Comparison of ENCODE assay signal across 8 cellular contexts in the genomic region with DNA sequence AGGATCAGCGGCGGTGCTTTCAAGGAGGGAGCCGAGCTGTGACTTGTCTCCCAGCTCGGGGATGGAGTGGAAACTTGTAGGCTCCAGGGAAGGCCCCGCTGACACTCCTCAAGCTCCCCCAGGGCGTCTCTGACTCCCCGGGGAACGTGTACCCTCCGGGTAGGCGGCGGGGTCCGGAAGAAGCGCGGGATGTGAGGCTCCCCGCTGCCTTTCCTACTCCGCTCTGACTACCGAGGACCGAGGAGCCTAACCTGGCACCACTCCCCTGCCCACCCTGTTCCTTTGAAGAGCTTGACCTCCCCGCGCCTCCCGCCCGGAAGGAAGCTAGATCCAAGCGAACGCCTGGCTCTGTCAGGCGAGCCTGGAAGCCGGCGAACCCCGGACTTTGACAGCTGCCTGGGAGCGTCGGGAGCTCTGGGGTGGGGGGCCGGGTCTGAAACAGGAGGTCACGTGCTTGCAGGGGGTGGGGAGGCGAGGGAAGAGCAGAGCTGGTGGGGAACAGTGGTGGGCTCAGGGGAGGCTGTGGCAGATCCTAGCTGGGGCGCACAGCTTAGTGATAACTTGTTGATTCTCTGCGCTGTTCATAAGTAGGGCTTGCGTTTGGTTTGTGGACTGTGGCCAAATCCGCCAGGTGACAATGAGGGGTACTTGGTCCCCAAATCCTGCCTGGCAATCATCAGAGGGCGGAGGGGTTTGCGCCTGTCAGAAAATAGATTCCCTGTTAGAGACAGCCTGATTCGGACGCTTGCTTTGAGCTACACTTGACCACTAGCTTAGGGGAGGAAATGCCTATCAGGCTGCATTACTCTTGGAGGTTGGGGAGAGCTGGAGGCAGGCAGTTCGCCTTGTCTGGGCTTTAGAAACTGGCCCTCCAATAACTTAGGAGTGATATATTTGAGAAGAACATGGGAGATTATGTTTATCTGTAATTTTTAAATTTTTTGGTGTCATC. TPM values are rescaled to one million over a fixed set of nuclear protein-coding genes. Genes with fewer than 3 reads are reported as not detected.
DNase-seq lines count a peak whose midpoint lies in the region; ATAC-seq and TF ChIP-seq lines count a peak whose summit lies in the region.

No MANE protein-coding gene starts in this region.

- CTCF ChIA-PET in GM10248 (lab: Yijun Ruan, JAX): interaction anchor here (1.4 kb wide), 2 partner anchors 13 to 18 kb away, joined by 3 read pairs; no protein-coding TSS in a partner anchor
- CTCF ChIA-PET in activated CD4-positive, alpha-beta memory T cell treated with anti-CD3 and anti-CD28 coated beads for 36 hours (lab: Charles Lee): no interaction called here

- H3K4me1 Mint-ChIP-seq in activated CD4-positive, alpha-beta memory T cell treated with anti-CD3 and anti-CD28 coated beads for 36 hours (ENCODE audit: low read depth): peaks cover 6% of the 10 kb centered on the region

- H3K4me3 ChIP-seq in heart right ventricle: peak overlapping the region; percentile 44 to 62 (median 58)

- H3K9me3 ChIP-seq in heart right ventricle: no peaks in the 10 kb centered on the region

- no peaks in the 10 kb centered on the region for H3K36me3 ChIP-seq in heart right ventricle

- H3K27me3 Mint-ChIP-seq in activated CD4-positive, alpha-beta memory T cell treated with anti-CD3 and anti-CD28 coated beads for 36 hours: peaks cover 37% of the 10 kb centered on the region

- POLR2A ChIA-PET in GM10248 (lab: Yijun Ruan, JAX): no interaction called here
- POLR2A ChIA-PET in activated CD4-positive, alpha-beta memory T cell treated with anti-CD3 and anti-CD28 coated beads for 36 hours (lab: Charles Lee): no interaction called here

- H3K4me1 ChIP-seq in heart right ventricle: peaks cover 0 to 33% (median 14%) of the 10 kb centered on the region in 9 donors

- H3K27me3 ChIP-seq in heart right ventricle: peaks cover 0 to 66% (median 16%) of the 10 kb centered on the region in 7 donors

- 3% methylated on average over 42 of the region's 42 CpGs for WGBS in heart right ventricle, 2 donors

- no peaks in the 10 kb centered on the region for H3K36me3 Mint-ChIP-seq in activated CD4-positive, alpha-beta memory T cell treated with anti-CD3 and anti-CD28 coated beads for 36 hours

- H3K4me3 Mint-ChIP-seq in activated CD4-positive, alpha-beta memory T cell treated with anti-CD3 and anti-CD28 coated beads for 36 hours: no peak overlapping the region

- no peaks in the 10 kb centered on the region for H3K9me3 Mint-ChIP-seq in activated CD4-positive, alpha-beta memory T cell treated with anti-CD3 and anti-CD28 coated beads for 36 hours

- H3K27ac ChIP-seq in heart right ventricle: no peak overlapping the region

- ATAC-seq in heart right ventricle (peak in 7 of 8 donors; percentile 20 to 69 (median 46)), HG03432 (IDR thresholded peaks at IDR 0.05; ENCODE audit: unreplicated experiment) (no peak), GM19395 (IDR thresholded peaks at IDR 0.05; ENCODE audit: unreplicated experiment) (no peak)

- no peak overlapping the region for H3K27ac Mint-ChIP-seq in activated CD4-positive, alpha-beta memory T cell treated with anti-CD3 and anti-CD28 coated beads for 36 hours

- DNase-seq in GM10248 (ENCODE audit: extremely low spot score): peak; percentile 16
- peak; percentile 61 for DNase-seq in NCI-H2171 treated with DMSO at 0.1 percent for 48 hours (lab: John Stamatoyannopoulos, UW)
- peak; percentile 12 to 42 for DNase-seq in heart right ventricle
- peak; percentile 40 for DNase-seq in retina
- no peak for DNase-seq in HT-29 (ENCODE audit: low spot score)
- DNase-seq in activated CD4-positive, alpha-beta memory T cell treated with anti-CD3 and anti-CD28 coated beads for 36 hours: no peak

- TF ChIP-seq CTCF in GM10248 (IDR thresholded peaks at IDR 0.05; ENCODE audit: control extremely low read depth, extremely low read depth, low read depth, missing control alignments): no peak
- no peak for TF ChIP-seq CTCF in heart right ventricle (IDR thresholded peaks at IDR 0.05)

- intact Hi-C loops in heart right ventricle (cut with DNase I): loop anchor here in 9 of 10 donors (2.0 to 10.0 kb wide), 14 partner anchors 116 to 801 kb away; no protein-coding TSS in a partner anchor
- intact Hi-C loops in activated CD4-positive, alpha-beta memory T cell treated with anti-CD3 and anti-CD28 coated beads for 36 hours (cut with micrococcal nuclease): loop anchor here (5.0 kb wide), 1 partner anchor 926 kb away; no protein-coding TSS in a partner anchor

RNA-seq across cellular contexts. Expression of a gene that starts 1.2 kb away (rescaled TPM):
- total RNA-seq in heart right ventricle: 10 to 100 TPM in 2 of 10 donors, 1 to 10 TPM in 8; 1.5 to 10.7 (median 5.5) TPM
- 1 to 10 TPM in 1 of 2 donors, under 1 TPM in 1; 0.57 to 1.0 TPM for polyA plus RNA-seq in heart right ventricle
- not detected in 2 replicates for total RNA-seq in HT-29 (2014; rRNA removed; shearing (Covaris generic))
- not detected for total RNA-seq in activated CD4-positive, alpha-beta memory T cell treated with anti-CD3 and anti-CD28 coated beads for 36 hours

Comparison
In these comparisons a context has a peak if more than half of its experiments do, and no peak if none do; other contexts are left out.
1. DNase-seq: peak in GM10248 (single experiment), NCI-H2171 treated with DMSO at 0.1 percent for 48 hours (single experiment), heart right ventricle (2 of 2) and retina (single experiment); none in HT-29 (single experiment) and activated CD4-positive, alpha-beta memory T cell treated with anti-CD3 and anti-CD28 coated beads for 36 hours (single experiment).
2. ATAC-seq: peak in heart right ventricle (7 of 8); none in HG03432 (single experiment) and GM19395 (single experiment).